In genomic region chr14:67695394-67695949, GRCh38 we compare ENCODE assay signal across 8 cellular contexts. TPM values are rescaled to one million over a fixed set of nuclear protein-coding genes. Genes with fewer than 3 reads are reported as not detected.
DNase-seq lines count a peak whose midpoint lies in the region; ATAC-seq and TF ChIP-seq lines count a peak whose summit lies in the region.

A gene with protein sequence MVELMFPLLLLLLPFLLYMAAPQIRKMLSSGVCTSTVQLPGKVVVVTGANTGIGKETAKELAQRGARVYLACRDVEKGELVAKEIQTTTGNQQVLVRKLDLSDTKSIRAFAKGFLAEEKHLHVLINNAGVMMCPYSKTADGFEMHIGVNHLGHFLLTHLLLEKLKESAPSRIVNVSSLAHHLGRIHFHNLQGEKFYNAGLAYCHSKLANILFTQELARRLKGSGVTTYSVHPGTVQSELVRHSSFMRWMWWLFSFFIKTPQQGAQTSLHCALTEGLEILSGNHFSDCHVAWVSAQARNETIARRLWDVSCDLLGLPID (minus strand): TSS chr14:67695764. CDS start chr14:67695703, 61 bp downstream.

- peaks cover 16% of the 10 kb centered on the region for H3K36me3 Mint-ChIP-seq in activated T-cell treated with anti-CD3 and anti-CD28 coated beads, Interleukin-2, amount 50 U/mL, for 4 hours (ENCODE audit: insufficient read depth)

- DNase-seq in DMS153 (lab: John Stamatoyannopoulos, UW): peak; percentile 88
- peak; percentile 89 for DNase-seq in Jurkat, Clone E6-1 (ENCODE audit: low read depth, low spot score)
- DNase-seq in Panc1 (ENCODE audit: low read depth, low spot score): no peak
- peak; percentile 75 for DNase-seq in activated T-cell treated with anti-CD3 and anti-CD28 coated beads, Interleukin-2, amount 50 U/mL, for 4 hours
- peak; percentile 54 for DNase-seq in stimulated activated CD8-positive, alpha-beta memory T cell treated with anti-CD3 and anti-CD28 coated beads, Interleukin-7, amount 100 ng/mL, for 24 hours (ENCODE audit: low read depth)

- no peaks in the 10 kb centered on the region for H3K9me3 Mint-ChIP-seq in activated T-cell treated with anti-CD3 and anti-CD28 coated beads, Interleukin-2, amount 50 U/mL, for 4 hours

- peak within 1 kb of the TSS; percentile 95 for H3K4me3 ChIP-seq in Jurkat, Clone E6-1 (ENCODE audit: low read length)
- peak within 1 kb of the TSS; percentile 97 for H3K4me3 ChIP-seq in Panc1 (ENCODE audit: low read depth in 2 of 2, low read length in 2 of 2)
- H3K4me3 ChIP-seq in esophagus (ENCODE audit: low read depth in 1 of 2, low read length in 2 of 2): peak within 1 kb of the TSS; percentile 86 to 93
- peak within 1 kb of the TSS; percentile 92 to 99 for H3K4me3 ChIP-seq in muscle layer of colon (ENCODE audit: low read depth in 1 of 2, low read length in 2 of 2)

- in situ Hi-C loops in Panc1 (cut with HindIII; ENCODE audit: low pct_unique_long_range_greater_than_20kb, low sequenced_read_pairs): no loop called here

- H3K4me3 Mint-ChIP-seq in activated T-cell treated with anti-CD3 and anti-CD28 coated beads, Interleukin-2, amount 50 U/mL, for 4 hours: peak within 1 kb of the TSS; percentile 97

- no TSS peak for BruUV-seq in Panc1 (replicated peaks; lab: Mats Ljungman, UMichigan)

- ATAC-seq in GM21576 (IDR thresholded peaks at IDR 0.05; ENCODE audit: unreplicated experiment): peak; percentile 88
- peak; percentile 99 for ATAC-seq in Panc1
- ATAC-seq in activated T-cell treated with anti-CD3 and anti-CD28 coated beads, Interleukin-2, amount 50 U/mL, for 4 hours: peak; percentile 88 to 89

- peak within 1 kb of the TSS; percentile 62 for H3K9ac ChIP-seq in muscle layer of colon (ENCODE audit: low read length)

- H3K27me3 ChIP-seq in Panc1 (ENCODE audit: control insufficient read depth, insufficient read depth, low read length) (no peaks in the 10 kb centered on the region), esophagus (ENCODE audit: control insufficient read depth in 1 of 2, insufficient read depth in 2 of 2, low read length in 2 of 2) (no peaks in the 10 kb centered on the region), muscle layer of colon (ENCODE audit: control insufficient read depth in 1 of 2, insufficient read depth in 2 of 2, low read length in 2 of 2) (no peaks in the 10 kb centered on the region)

- H3K27ac ChIP-seq in Panc1 (ENCODE audit: low read length) (peak within 1 kb of the TSS; percentile 92), esophagus (ENCODE audit: low read depth in 2 of 2, low read length in 1 of 2) (peak within 1 kb of the TSS; percentile 94), muscle layer of colon (ENCODE audit: low read depth, low read length) (peak within 1 kb of the TSS; percentile 94)

- peaks cover 26% of the 10 kb centered on the region for H3K4me1 Mint-ChIP-seq in activated T-cell treated with anti-CD3 and anti-CD28 coated beads, Interleukin-2, amount 50 U/mL, for 4 hours (ENCODE audit: low read depth)

- no peaks in the 10 kb centered on the region for H3K27me3 Mint-ChIP-seq in activated T-cell treated with anti-CD3 and anti-CD28 coated beads, Interleukin-2, amount 50 U/mL, for 4 hours (ENCODE audit: low read depth)

- CTCF ChIA-PET in Panc1 (lab: Charles Lee): interaction anchor here (0.6 to 0.7 kb wide), 3 partner anchors 8 to 376 kb away, joined by 3 to 6 read pairs (median 5); no protein-coding TSS in a partner anchor

- POLR2A ChIA-PET in Panc1 (lab: Charles Lee): no interaction called here

- 0 to 1% methylated on average over 25 of the region's 25 CpGs for WGBS in esophagus, 2 donors

- peaks cover 6% of the 10 kb centered on the region; the same call in 1 of the 2 replicates for H3K36me3 ChIP-seq in Panc1 (ENCODE audit: control insufficient read depth, insufficient read depth, low read length)
- H3K36me3 ChIP-seq in esophagus (ENCODE audit: control insufficient read depth in 2 of 2, insufficient read depth in 2 of 2, low read length in 1 of 2): peaks cover 0 to 2% of the 10 kb centered on the region in 2 donors
- H3K36me3 ChIP-seq in muscle layer of colon (ENCODE audit: insufficient read depth, low read length): peaks cover 18% of the 10 kb centered on the region

- intact Hi-C loops in Panc1 (cut with micrococcal nuclease; ENCODE audit: unreplicated experiment): no loop called here

- H3K9me3 ChIP-seq in Panc1 (ENCODE audit: control insufficient read depth, insufficient read depth, low read depth, low read length) (no peaks in the 10 kb centered on the region), esophagus (ENCODE audit: control insufficient read depth in 2 of 2, insufficient read depth in 1 of 2, low read depth in 1 of 2, low read length in 1 of 2) (no peaks in the 10 kb centered on the region), muscle layer of colon (ENCODE audit: low read length) (no peaks in the 10 kb centered on the region)

- TF ChIP-seq CTCF in Panc1 (IDR thresholded peaks at IDR 0.05): no peak

- no peaks in the 10 kb centered on the region; the same call in 1 of the 2 replicates for H3K4me1 ChIP-seq in Panc1 (ENCODE audit: control insufficient read depth, insufficient read depth, low read length)
- peaks cover 2 to 4% of the 10 kb centered on the region in 2 donors for H3K4me1 ChIP-seq in esophagus (ENCODE audit: control insufficient read depth in 2 of 2, insufficient read depth in 2 of 2, low read length in 1 of 2)
- peaks cover 4% of the 10 kb centered on the region for H3K4me1 ChIP-seq in muscle layer of colon (ENCODE audit: insufficient read depth, low read length)

RNA-seq across cellular contexts. Expression of the gene that starts here (rescaled TPM):
- polyA plus RNA-seq in Jurkat, Clone E6-1 (2012; ENCODE audit: insufficient read depth, insufficient read length): 90.4 TPM
- total RNA-seq in Panc1 (2021; ENCODE audit: unreplicated experiment): 45.1 TPM
- polyA plus RNA-seq in Panc1 (2012; ENCODE audit: insufficient read length): 44.7 TPM
- total RNA-seq in activated T-cell treated with anti-CD3 and anti-CD28 coated beads, Interleukin-2, amount 50 U/mL, for 4 hours: 10 to 100 TPM; 37.9 to 43.3 (median 42.5) TPM
- polyA plus RNA-seq in esophagus: 10 to 100 TPM; 36.8 to 39.9 TPM
